In genomic region chr11:46120711-46121327, GRCh38 we compare ENCODE assay signal across 1 cellular context.
TF ChIP-seq lines count a peak whose summit lies in the region.

No MANE protein-coding gene starts in this region.

TF ChIP-seq in K562, 482 proteins besides CTCF, POLR2A, EP300 and RAD21 (continued from another document and continues in another):
- no peak for TF ChIP-seq ATF2 (CRISPR knock-in tag; IDR thresholded peaks at IDR 0.05)
- TF ChIP-seq GATAD2B (IDR thresholded peaks at IDR 0.05; ENCODE audit: borderline replicate concordance): no peak
- TF ChIP-seq XRCC5 (IDR thresholded peaks at IDR 0.05; ENCODE audit: low read depth, low read length): peak; percentile 27; the same call in 1 of the 2 replicates
- TF ChIP-seq ELF2 (CRISPR knock-in tag; IDR thresholded peaks at IDR 0.05): no peak
- no peak for TF ChIP-seq SRSF7 (optimal IDR thresholded peaks at IDR 0.05; ENCODE audit: low read depth, low read length)
- no peak for TF ChIP-seq ERF (CRISPR knock-in tag; IDR thresholded peaks at IDR 0.05)
- TF ChIP-seq, protein P1, sequence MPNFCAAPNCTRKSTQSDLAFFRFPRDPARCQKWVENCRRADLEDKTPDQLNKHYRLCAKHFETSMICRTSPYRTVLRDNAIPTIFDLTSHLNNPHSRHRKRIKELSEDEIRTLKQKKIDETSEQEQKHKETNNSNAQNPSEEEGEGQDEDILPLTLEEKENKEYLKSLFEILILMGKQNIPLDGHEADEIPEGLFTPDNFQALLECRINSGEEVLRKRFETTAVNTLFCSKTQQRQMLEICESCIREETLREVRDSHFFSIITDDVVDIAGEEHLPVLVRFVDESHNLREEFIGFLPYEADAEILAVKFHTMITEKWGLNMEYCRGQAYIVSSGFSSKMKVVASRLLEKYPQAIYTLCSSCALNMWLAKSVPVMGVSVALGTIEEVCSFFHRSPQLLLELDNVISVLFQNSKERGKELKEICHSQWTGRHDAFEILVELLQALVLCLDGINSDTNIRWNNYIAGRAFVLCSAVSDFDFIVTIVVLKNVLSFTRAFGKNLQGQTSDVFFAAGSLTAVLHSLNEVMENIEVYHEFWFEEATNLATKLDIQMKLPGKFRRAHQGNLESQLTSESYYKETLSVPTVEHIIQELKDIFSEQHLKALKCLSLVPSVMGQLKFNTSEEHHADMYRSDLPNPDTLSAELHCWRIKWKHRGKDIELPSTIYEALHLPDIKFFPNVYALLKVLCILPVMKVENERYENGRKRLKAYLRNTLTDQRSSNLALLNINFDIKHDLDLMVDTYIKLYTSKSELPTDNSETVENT (CRISPR knock-in tag; IDR thresholded peaks at IDR 0.05): no peak
- 0 out of 4 replicates have a peak, but pooled peaks of 1 of the 2 experiments have one; percentile 18 for TF ChIP-seq MNT (conservative IDR thresholded peaks at IDR 0.05)
- no peak for TF ChIP-seq RB1 (IDR thresholded peaks at IDR 0.05; ENCODE audit: low read depth)
- TF ChIP-seq ELF1 (tag; IDR thresholded peaks at IDR 0.05): no peak
- no peak for TF ChIP-seq RERE (CRISPR knock-in tag; IDR thresholded peaks at IDR 0.05; ENCODE audit: borderline replicate concordance)
- TF ChIP-seq, protein P2, sequence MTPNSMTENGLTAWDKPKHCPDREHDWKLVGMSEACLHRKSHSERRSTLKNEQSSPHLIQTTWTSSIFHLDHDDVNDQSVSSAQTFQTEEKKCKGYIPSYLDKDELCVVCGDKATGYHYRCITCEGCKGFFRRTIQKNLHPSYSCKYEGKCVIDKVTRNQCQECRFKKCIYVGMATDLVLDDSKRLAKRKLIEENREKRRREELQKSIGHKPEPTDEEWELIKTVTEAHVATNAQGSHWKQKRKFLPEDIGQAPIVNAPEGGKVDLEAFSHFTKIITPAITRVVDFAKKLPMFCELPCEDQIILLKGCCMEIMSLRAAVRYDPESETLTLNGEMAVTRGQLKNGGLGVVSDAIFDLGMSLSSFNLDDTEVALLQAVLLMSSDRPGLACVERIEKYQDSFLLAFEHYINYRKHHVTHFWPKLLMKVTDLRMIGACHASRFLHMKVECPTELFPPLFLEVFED (CRISPR knock-in tag; conservative IDR thresholded peaks at IDR 0.05): 0 out of 2 replicates have a peak, but pooled peaks have one; percentile 49
- no peak for TF ChIP-seq ZNF589 (CRISPR knock-in tag; IDR thresholded peaks at IDR 0.05; ENCODE audit: low read depth)
- no peak for TF ChIP-seq TEAD1 (CRISPR knock-in tag; IDR thresholded peaks at IDR 0.05)
- TF ChIP-seq NRF1 (conservative IDR thresholded peaks at IDR 0.05 in 1 of 2, IDR thresholded peaks at IDR 0.05 in 1 of 2): no peak
- TF ChIP-seq PHF20 (IDR thresholded peaks at IDR 0.05; ENCODE audit: partially characterized antibody): no peak
- 0 out of 2 replicates have a peak, but pooled peaks have one; percentile 8 for TF ChIP-seq MTA2 (IDR thresholded peaks at IDR 0.05; ENCODE audit: low read depth)
- TF ChIP-seq ZNF24 (IDR thresholded peaks at IDR 0.05): no peak
- no peak for TF ChIP-seq HOXB6 (CRISPR knock-in tag; IDR thresholded peaks at IDR 0.05; ENCODE audit: borderline replicate concordance)
- TF ChIP-seq CEBPG (CRISPR knock-in tag; IDR thresholded peaks at IDR 0.05): no peak
- no peak for TF ChIP-seq CEBPG (tag; conservative IDR thresholded peaks at IDR 0.05 in 1 of 2, IDR thresholded peaks at IDR 0.05 in 1 of 2)
- TF ChIP-seq HCFC1 (IDR thresholded peaks at IDR 0.05; ENCODE audit: low read depth, low read length): no peak
- no peak for TF ChIP-seq TSC22D4 (tag; IDR thresholded peaks at IDR 0.05)
- TF ChIP-seq ZNF76 (CRISPR knock-in tag; IDR thresholded peaks at IDR 0.05; ENCODE audit: borderline replicate concordance): no peak
- TF ChIP-seq STAG1 (CRISPR knock-in tag; IDR thresholded peaks at IDR 0.05; ENCODE audit: borderline replicate concordance): no peak
- TF ChIP-seq, protein P3, sequence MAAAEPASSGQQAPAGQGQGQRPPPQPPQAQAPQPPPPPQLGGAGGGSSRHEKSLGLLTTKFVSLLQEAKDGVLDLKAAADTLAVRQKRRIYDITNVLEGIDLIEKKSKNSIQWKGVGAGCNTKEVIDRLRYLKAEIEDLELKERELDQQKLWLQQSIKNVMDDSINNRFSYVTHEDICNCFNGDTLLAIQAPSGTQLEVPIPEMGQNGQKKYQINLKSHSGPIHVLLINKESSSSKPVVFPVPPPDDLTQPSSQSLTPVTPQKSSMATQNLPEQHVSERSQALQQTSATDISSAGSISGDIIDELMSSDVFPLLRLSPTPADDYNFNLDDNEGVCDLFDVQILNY (CRISPR knock-in tag; IDR thresholded peaks at IDR 0.05): no peak
- no peak; a peak in 1 of 4 replicates for TF ChIP-seq MAZ (CRISPR knock-in tag; conservative IDR thresholded peaks at IDR 0.05 in 1 of 2, IDR thresholded peaks at IDR 0.05 in 1 of 2)
- no peak for TF ChIP-seq RBM25 (IDR thresholded peaks at IDR 0.05; ENCODE audit: low read depth, low read length, severe bottlenecking)
- no peak for TF ChIP-seq ZFP30 (CRISPR knock-in tag; IDR thresholded peaks at IDR 0.05; ENCODE audit: borderline replicate concordance)
- TF ChIP-seq ASH1L (IDR thresholded peaks at IDR 0.05; ENCODE audit: borderline replicate concordance, low read depth, partially characterized antibody): no peak
- TF ChIP-seq RHOXF2B (CRISPR knock-in tag; conservative IDR thresholded peaks at IDR 0.05): no peak
- TF ChIP-seq PHB (CRISPR knock-in tag; IDR thresholded peaks at IDR 0.05): no peak
- TF ChIP-seq ZNF780A (CRISPR knock-in tag; IDR thresholded peaks at IDR 0.05): no peak
- TF ChIP-seq VEZF1 (CRISPR knock-in tag; IDR thresholded peaks at IDR 0.05): peak; percentile 92
- TF ChIP-seq CBFA2T3 (IDR thresholded peaks at IDR 0.05): no peak
- TF ChIP-seq CBX2 (IDR thresholded peaks at IDR 0.05; ENCODE audit: insufficient read depth, low read length, poor library complexity, severe bottlenecking): no peak
- no peak for TF ChIP-seq CREB3L1 (IDR thresholded peaks at IDR 0.05; ENCODE audit: borderline replicate concordance, low read depth)
- no peak for TF ChIP-seq ZBTB5 (IDR thresholded peaks at IDR 0.05)
- TF ChIP-seq SUPT5H (IDR thresholded peaks at IDR 0.05): peak; percentile 59
- no peak for TF ChIP-seq ZNF280B (CRISPR knock-in tag; IDR thresholded peaks at IDR 0.05)
- TF ChIP-seq RFX5 (IDR thresholded peaks at IDR 0.05; ENCODE audit: low read depth, low read length): no peak
- TF ChIP-seq PCBP1 (IDR thresholded peaks at IDR 0.05; ENCODE audit: low read depth, low read length, poor library complexity, severe bottlenecking): no peak
- TF ChIP-seq ZBTB7A (IDR thresholded peaks at IDR 0.05; ENCODE audit: borderline replicate concordance, control insufficient read depth, low read depth, low read length): peak; percentile 52
- no peak for TF ChIP-seq TAL1 (IDR thresholded peaks at IDR 0.05)
- no peak for TF ChIP-seq MYBL2 (IDR thresholded peaks at IDR 0.05; ENCODE audit: low read depth)
- no peak for TF ChIP-seq MYBL2 (CRISPR knock-in tag; IDR thresholded peaks at IDR 0.05; ENCODE audit: borderline replicate concordance)
